Comparison of ENCODE assay signal across 24 cellular contexts in the genomic region with DNA sequence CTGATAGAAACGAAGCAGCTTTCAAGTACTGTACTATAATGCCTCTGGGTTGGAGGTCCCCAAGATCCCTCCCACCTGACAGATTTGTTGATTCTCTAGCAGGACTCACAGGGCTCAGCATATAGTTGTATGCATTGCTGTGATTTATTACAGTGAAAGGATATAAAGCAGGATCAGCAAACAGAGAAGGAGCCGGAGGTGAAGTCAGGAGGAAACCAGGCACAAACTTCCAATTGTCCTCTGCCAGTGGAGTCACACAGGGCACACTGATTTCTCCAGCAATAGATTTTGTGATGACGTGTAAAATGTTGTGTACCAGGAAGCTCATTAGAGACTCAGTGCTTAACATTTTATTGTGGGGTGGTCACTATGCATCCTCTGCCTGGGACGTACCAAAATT.
"Had no signal": no experiment of that assay in that cellular context is flagged by ENCODE, and none has a peak within 500 bp of the region (broad histone marks: within the 10 kb centered on the region; RNA-seq: fewer than 3 reads in every experiment).

No MANE protein-coding gene starts in this region.

- H3K4me3 Mint-ChIP-seq: activated CD8-positive, alpha-beta T cell treated with anti-CD3 and anti-CD28 coated beads, Interleukin-2, amount 10 ng/mL, durations not matched to agents 7 days and 5 days; activated naive CD8-positive, alpha-beta T cell; activated T-helper 17 cell treated with anti-CD3 and anti-CD28 coated beads, Interleukin-2, amount 50 U/mL, for 72 hours; effector memory CD8-positive, alpha-beta T cell; memory B cell; naive B cell; neural crest cell; stimulated activated memory B cell treated with anti-CD40 and anti-IgM and Interleukin-4, amounts not matched to agents 10 μg/mL and 1 μg/mL and 100 μg/mL, for 72 hours had no signal

- H3K27ac Mint-ChIP-seq: activated CD8-positive, alpha-beta T cell treated with anti-CD3 and anti-CD28 coated beads, Interleukin-2, amount 10 ng/mL, durations not matched to agents 7 days and 5 days; activated naive CD8-positive, alpha-beta T cell; activated T-helper 17 cell treated with anti-CD3 and anti-CD28 coated beads, Interleukin-2, amount 50 U/mL, for 72 hours; effector memory CD8-positive, alpha-beta T cell; naive B cell; stimulated activated memory B cell treated with anti-CD40 and anti-IgM and Interleukin-4, amounts not matched to agents 10 μg/mL and 1 μg/mL and 100 μg/mL, for 72 hours had no signal

- H3K27me3 ChIP-seq: adrenal gland, ascending aorta, brain microvascular endothelial cell, dorsolateral prefrontal cortex, heart left ventricle, left lung, testis had no signal

- H3K4me3 ChIP-seq: adrenal gland, ascending aorta, dorsolateral prefrontal cortex, heart left ventricle, left lung, smooth muscle cell, testis had no signal

- H3K27ac ChIP-seq: adrenal gland, brain microvascular endothelial cell, dorsolateral prefrontal cortex, heart left ventricle, left lung, testis, WERI-Rb-1 had no signal

- DNase-seq: activated CD4-positive, alpha-beta T cell treated with anti-CD3 and anti-CD28 coated beads, Interleukin-2, amount 50 U/mL, for 1 hour; activated CD4-positive, CD25-positive, alpha-beta regulatory T cell treated with anti-CD3 and anti-CD28 coated beads, Interleukin-2, amount 50 U/mL, for 72 hours; activated CD8-positive, alpha-beta T cell treated with anti-CD3 and anti-CD28 coated beads, Interleukin-2, amount 10 ng/mL, durations not matched to agents 7 days and 5 days; adrenal gland; brain microvascular endothelial cell; central memory CD4-positive, alpha-beta T cell; dorsolateral prefrontal cortex; effector memory CD8-positive, alpha-beta T cell; heart left ventricle; islet precursor cell; left lung; naive B cell; posterior cingulate gyrus; stimulated activated CD4-positive, alpha-beta T cell treated with anti-CD3 and anti-CD28 coated beads, Interleukin-15, amount 100 ng/mL, for 24 hours; testis; trophoblast cell; WERI-Rb-1 had no signal

- H3K9me3 Mint-ChIP-seq: activated T-helper 17 cell treated with anti-CD3 and anti-CD28 coated beads, Interleukin-2, amount 50 U/mL, for 72 hours; effector memory CD8-positive, alpha-beta T cell; memory B cell; naive B cell; neural crest cell had no signal

- H3K9me3 ChIP-seq: adrenal gland, ascending aorta, heart left ventricle, left lung, testis had no signal

- H3K27me3 Mint-ChIP-seq: activated naive CD8-positive, alpha-beta T cell; activated T-helper 17 cell treated with anti-CD3 and anti-CD28 coated beads, Interleukin-2, amount 50 U/mL, for 72 hours; effector memory CD8-positive, alpha-beta T cell; memory B cell; naive B cell; stimulated activated memory B cell treated with anti-CD40 and anti-IgM and Interleukin-4, amounts not matched to agents 10 μg/mL and 1 μg/mL and 100 μg/mL, for 72 hours had no signal

- H3K36me3 ChIP-seq: brain microvascular endothelial cell, WERI-Rb-1 had no signal
